11 cellular contexts compared by ENCODE assay signal in genomic region chr3:66479532-66479947, GRCh38. TPM values are rescaled to one million over a fixed set of nuclear protein-coding genes. Genes with fewer than 3 reads are reported as not detected.
A peak's percentile ranks its signal among the peaks of the same experiment; 100 is the strongest.
DNase-seq lines count a peak whose midpoint lies in the region; ATAC-seq lines count a peak whose summit lies in the region.
"Had no signal": no experiment of that assay in that cellular context is flagged by ENCODE, and none has a peak within 500 bp of the region (broad histone marks: within the 10 kb centered on the region; RNA-seq: fewer than 3 reads in every experiment).

No MANE protein-coding gene starts in this region.

- no peaks in the 10 kb centered on the region for H3K27me3 Mint-ChIP-seq in activated CD4-positive, alpha-beta T cell treated with anti-CD3 and anti-CD28 coated beads for 36 hours
- H3K27me3 Mint-ChIP-seq in activated T-helper 2 cell treated with anti-CD3 and anti-CD28 coated beads, Interferon-gamma antibody, Interleukin-2, Interleukin-4, amounts not matched to agents 10 μg/mL and 5 μg/mL and 100 μg/mL, durations not matched to agents 14 hours and 24 hours and 36 hours (ENCODE audit: low read depth), result no peaks in the 10 kb centered on the region
- H3K27me3 Mint-ChIP-seq: central memory CD8-positive, alpha-beta T cell had no signal

- no peak overlapping the region for H3K4me3 Mint-ChIP-seq in activated CD4-positive, alpha-beta T cell treated with anti-CD3 and anti-CD28 coated beads for 36 hours
- H3K4me3 Mint-ChIP-seq in activated T-helper 2 cell treated with anti-CD3 and anti-CD28 coated beads, Interferon-gamma antibody, Interleukin-2, Interleukin-4, amounts not matched to agents 10 μg/mL and 5 μg/mL and 100 μg/mL, durations not matched to agents 14 hours and 24 hours and 36 hours (ENCODE audit: low read depth), result no peak overlapping the region
- H3K4me3 Mint-ChIP-seq in stimulated activated effector memory CD8-positive, alpha-beta T cell treated with anti-CD3 and anti-CD28 coated beads, Interleukin-12 subunit alpha, Interleukin-12 subunit beta, amount 100 ng/mL, for 72 hours, result peak overlapping the region; percentile 61

- peak overlapping the region; percentile 78 for H3K27ac Mint-ChIP-seq in activated CD4-positive, alpha-beta T cell treated with anti-CD3 and anti-CD28 coated beads for 36 hours
- H3K27ac Mint-ChIP-seq in activated T-helper 2 cell treated with anti-CD3 and anti-CD28 coated beads, Interferon-gamma antibody, Interleukin-2, Interleukin-4, amounts not matched to agents 10 μg/mL and 5 μg/mL and 100 μg/mL, durations not matched to agents 14 hours and 24 hours and 36 hours, result peak overlapping the region; percentile 72
- H3K27ac Mint-ChIP-seq in stimulated activated effector memory CD8-positive, alpha-beta T cell treated with anti-CD3 and anti-CD28 coated beads, Interleukin-12 subunit alpha, Interleukin-12 subunit beta, amount 100 ng/mL, for 72 hours, result peak overlapping the region; percentile 77

- CTCF ChIA-PET in activated CD4-positive, alpha-beta T cell treated with anti-CD3 and anti-CD28 coated beads for 36 hours (lab: Charles Lee), result interaction anchor here (0.8 to 1.7 kb wide), 3 partner anchors 10 to 17 kb away, joined by 3 to 8 read pairs (median 4); no protein-coding TSS in a partner anchor

- peak; percentile 62 for ATAC-seq in activated CD4-positive, alpha-beta T cell treated with anti-CD3 and anti-CD28 coated beads for 36 hours
- ATAC-seq in HG02610 (IDR thresholded peaks at IDR 0.05; ENCODE audit: unreplicated experiment) (peak; percentile 59), GM19467 (IDR thresholded peaks at IDR 0.05; ENCODE audit: unreplicated experiment) (no peak)
- ATAC-seq in stimulated activated effector memory CD8-positive, alpha-beta T cell treated with anti-CD3 and anti-CD28 coated beads, Interleukin-12 subunit alpha, Interleukin-12 subunit beta, amount 100 ng/mL, for 72 hours, result peak; percentile 66

- peaks cover 9% of the 10 kb centered on the region for H3K36me3 Mint-ChIP-seq in activated CD4-positive, alpha-beta T cell treated with anti-CD3 and anti-CD28 coated beads for 36 hours (ENCODE audit: low read depth)
- peaks cover 28% of the 10 kb centered on the region for H3K36me3 Mint-ChIP-seq in activated T-helper 2 cell treated with anti-CD3 and anti-CD28 coated beads, Interferon-gamma antibody, Interleukin-2, Interleukin-4, amounts not matched to agents 10 μg/mL and 5 μg/mL and 100 μg/mL, durations not matched to agents 14 hours and 24 hours and 36 hours (ENCODE audit: low read depth)
- H3K36me3 Mint-ChIP-seq in stimulated activated effector memory CD8-positive, alpha-beta T cell treated with anti-CD3 and anti-CD28 coated beads, Interleukin-12 subunit alpha, Interleukin-12 subunit beta, amount 100 ng/mL, for 72 hours, result peaks cover 17% of the 10 kb centered on the region

- intact Hi-C loops in activated CD4-positive, alpha-beta T cell treated with anti-CD3 and anti-CD28 coated beads for 36 hours (cut with DNase I, micrococcal nuclease), result loop anchor here in 1 of 2 experiments (10.0 kb wide), 2 partner anchors 515 to 1175 kb away; partner anchors contain the start of gene SUCLG2
- intact Hi-C loops in activated T-helper 2 cell treated with anti-CD3 and anti-CD28 coated beads, Interferon-gamma antibody, Interleukin-2, Interleukin-4, amounts not matched to agents 10 μg/mL and 5 μg/mL and 100 μg/mL, durations not matched to agents 14 hours and 24 hours and 36 hours (cut with micrococcal nuclease), result loop anchor here (10.0 kb wide), 1 partner anchor 1175 kb away; the partner anchor contains the start of gene SUCLG2

- H3K4me1 Mint-ChIP-seq in activated CD4-positive, alpha-beta T cell treated with anti-CD3 and anti-CD28 coated beads for 36 hours, result peaks cover 69% of the 10 kb centered on the region
- peaks cover 70% of the 10 kb centered on the region for H3K4me1 Mint-ChIP-seq in activated T-helper 2 cell treated with anti-CD3 and anti-CD28 coated beads, Interferon-gamma antibody, Interleukin-2, Interleukin-4, amounts not matched to agents 10 μg/mL and 5 μg/mL and 100 μg/mL, durations not matched to agents 14 hours and 24 hours and 36 hours (ENCODE audit: low read depth)
- peaks cover 19% of the 10 kb centered on the region for H3K4me1 Mint-ChIP-seq in stimulated activated effector memory CD8-positive, alpha-beta T cell treated with anti-CD3 and anti-CD28 coated beads, Interleukin-12 subunit alpha, Interleukin-12 subunit beta, amount 100 ng/mL, for 72 hours

- POLR2A ChIA-PET in activated CD4-positive, alpha-beta T cell treated with anti-CD3 and anti-CD28 coated beads for 36 hours (lab: Charles Lee), result interaction anchor here (1.4 kb wide), 1 partner anchor 11 kb away, joined by 5 read pairs; no protein-coding TSS in a partner anchor

- no peak for DNase-seq in activated CD4-positive, alpha-beta T cell treated with anti-CD3 and anti-CD28 coated beads for 36 hours
- no peak for DNase-seq in activated CD4-positive, alpha-beta T cell treated with anti-CD3 and anti-CD28 coated beads for 1 hour
- DNase-seq in activated T-helper 2 cell treated with anti-CD3 and anti-CD28 coated beads, Interferon-gamma antibody, Interleukin-2, Interleukin-4, amounts not matched to agents 10 μg/mL and 5 μg/mL and 100 μg/mL, durations not matched to agents 14 hours and 24 hours and 36 hours (ENCODE audit: low spot score), result no peak
- no peak for DNase-seq in stimulated activated effector memory CD8-positive, alpha-beta T cell treated with anti-CD3 and anti-CD28 coated beads, Interleukin-12 subunit alpha, Interleukin-12 subunit beta, amount 100 ng/mL, for 72 hours (ENCODE audit: low spot score in 2 of 2)
- no peak for DNase-seq in stimulated activated CD4-positive, alpha-beta T cell treated with anti-CD3 and anti-CD28 coated beads, Interleukin-15, amount 100 ng/mL, for 24 hours
- DNase-seq in activated CD8-positive, alpha-beta memory T cell treated with anti-CD3 and anti-CD28 coated beads, Interleukin-2, amount 50 U/mL, for 48 hours, result no peak
- DNase-seq: DND-41, NCI-H2107 had no signal

- peaks cover 5% of the 10 kb centered on the region for H3K9me3 Mint-ChIP-seq in activated CD4-positive, alpha-beta T cell treated with anti-CD3 and anti-CD28 coated beads for 36 hours (ENCODE audit: low read depth)
- H3K9me3 Mint-ChIP-seq in activated T-helper 2 cell treated with anti-CD3 and anti-CD28 coated beads, Interferon-gamma antibody, Interleukin-2, Interleukin-4, amounts not matched to agents 10 μg/mL and 5 μg/mL and 100 μg/mL, durations not matched to agents 14 hours and 24 hours and 36 hours, result peaks cover 15% of the 10 kb centered on the region
- H3K9me3 Mint-ChIP-seq in stimulated activated effector memory CD8-positive, alpha-beta T cell treated with anti-CD3 and anti-CD28 coated beads, Interleukin-12 subunit alpha, Interleukin-12 subunit beta, amount 100 ng/mL, for 72 hours, result peaks cover 7% of the 10 kb centered on the region
- H3K9me3 Mint-ChIP-seq: central memory CD8-positive, alpha-beta T cell had no signal

RNA-seq across cellular contexts. Expression of gene LRIG1, which starts 21.3 kb away (rescaled TPM):
- total RNA-seq in activated CD4-positive, alpha-beta T cell treated with anti-CD3 and anti-CD28 coated beads for 36 hours, result 10 to 100 TPM; 19.1 to 22.7 TPM
- total RNA-seq in activated T-helper 2 cell treated with anti-CD3 and anti-CD28 coated beads, Interferon-gamma antibody, Interleukin-2, Interleukin-4, amounts not matched to agents 10 μg/mL and 5 μg/mL and 100 μg/mL, durations not matched to agents 14 hours and 24 hours and 36 hours, result 42.5 and 47.9 TPM in 2 replicates
